In the genomic region with DNA sequence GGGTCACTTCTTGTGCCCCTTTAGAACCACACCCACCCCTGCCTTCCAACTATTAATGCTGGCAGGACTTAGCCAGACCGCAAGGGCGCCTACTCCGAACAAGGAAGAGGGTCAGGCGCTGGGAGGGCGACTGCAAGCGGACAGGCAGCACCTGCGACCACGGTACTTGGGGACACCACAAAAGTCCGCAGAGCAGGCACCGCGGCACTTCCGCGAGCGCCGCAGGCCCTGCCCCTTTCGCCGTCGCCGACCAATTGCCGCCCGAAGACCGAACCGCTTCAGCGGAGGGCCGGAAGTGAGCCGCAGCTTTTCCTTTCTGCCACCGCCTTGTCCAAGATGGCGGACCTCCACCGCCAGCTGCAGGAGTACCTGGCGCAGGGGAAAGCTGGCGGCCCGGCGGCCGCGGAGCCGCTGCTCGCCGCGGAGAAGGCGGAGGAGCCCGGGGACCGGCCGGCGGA, we compare ENCODE assay signal across 8 cellular contexts. TPM values are rescaled to one million over a fixed set of nuclear protein-coding genes. Genes with fewer than 3 reads are reported as not detected.
DNase-seq lines count a peak whose midpoint lies in the region; ATAC-seq and TF ChIP-seq lines count a peak whose summit lies in the region.

A gene with protein sequence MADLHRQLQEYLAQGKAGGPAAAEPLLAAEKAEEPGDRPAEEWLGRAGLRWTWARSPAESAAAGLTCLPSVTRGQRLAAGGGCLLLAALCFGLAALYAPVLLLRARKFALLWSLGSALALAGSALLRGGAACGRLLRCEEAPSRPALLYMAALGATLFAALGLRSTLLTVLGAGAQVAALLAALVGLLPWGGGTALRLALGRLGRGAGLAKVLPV (plus strand): TSS at position 305 of the 458 bp plus-strand sequence. CDS start 32 bp downstream, at position 337.

- H3K4me1 Mint-ChIP-seq in progenitor cell of endocrine pancreas (ENCODE audit: low read depth), result peaks cover 18% of the 10 kb centered on the region

- H3K9me3 ChIP-seq in adrenal gland (replicated peaks in 1 of 3) (no peaks in the 10 kb centered on the region), left ventricle myocardium inferior (replicated peaks) (no peaks in the 10 kb centered on the region), upper lobe of right lung (no peaks in the 10 kb centered on the region)

- peak within 1 kb of the TSS; percentile 31 to 94 (median 48) for H3K4me3 ChIP-seq in adrenal gland
- peak within 1 kb of the TSS; percentile 72 for H3K4me3 ChIP-seq in left ventricle myocardium inferior
- H3K4me3 ChIP-seq in upper lobe of right lung, result peak within 1 kb of the TSS; percentile 70

- intact Hi-C loops in adrenal gland (cut with DNase I) (loop anchor here in 1 of 2 donors (10.0 kb wide), 1 partner anchor 114 kb away; a partner anchor contains a TSS), left ventricle myocardium inferior (cut with micrococcal nuclease) (no loop called here), upper lobe of right lung (cut with DNase I) (no loop called here)

- peak; percentile 94 to 95 for TF ChIP-seq POLR2A in adrenal gland (IDR thresholded peaks at IDR 0.05)

- peak; percentile 96 for DNase-seq in NCI-H146 (lab: John Stamatoyannopoulos, UW)
- peak; percentile 80 for DNase-seq in T follicular helper cell (ENCODE audit: low read depth)
- DNase-seq in adrenal gland, result peak; percentile 91 to 96 (median 94)
- peak; percentile 92 for DNase-seq in left ventricle myocardium inferior
- peak; percentile 80 for DNase-seq in progenitor cell of endocrine pancreas (ENCODE audit: low spot score, unreplicated experiment)
- DNase-seq in upper lobe of right lung, result peak; percentile 97

- H3K27me3 ChIP-seq in adrenal gland (no peaks in the 10 kb centered on the region), left ventricle myocardium inferior (ENCODE audit: low read depth) (no peaks in the 10 kb centered on the region), upper lobe of right lung (no peaks in the 10 kb centered on the region)

- H3K36me3 ChIP-seq in adrenal gland (replicated peaks in 1 of 2) (peaks cover 0 to 1% of the 10 kb centered on the region in 2 donors), left ventricle myocardium inferior (peaks cover 7% of the 10 kb centered on the region), upper lobe of right lung (peaks cover 13% of the 10 kb centered on the region)

- H3K9me3 Mint-ChIP-seq in progenitor cell of endocrine pancreas (ENCODE audit: low read depth), result no peaks in the 10 kb centered on the region

- no peak for TF ChIP-seq CTCF in adrenal gland (IDR thresholded peaks at IDR 0.05)
- TF ChIP-seq CTCF in left ventricle myocardium inferior (IDR thresholded peaks at IDR 0.05; ENCODE audit: borderline replicate concordance), result peak; percentile 13
- TF ChIP-seq CTCF in progenitor cell of endocrine pancreas (IDR thresholded peaks at IDR 0.05; ENCODE audit: unreplicated experiment), result no peak
- TF ChIP-seq CTCF in upper lobe of right lung (IDR thresholded peaks at IDR 0.05), result no peak

- H3K36me3 Mint-ChIP-seq in progenitor cell of endocrine pancreas (ENCODE audit: insufficient read depth), result peaks cover 6% of the 10 kb centered on the region

- H3K27me3 Mint-ChIP-seq in progenitor cell of endocrine pancreas, result no peaks in the 10 kb centered on the region

- H3K4me3 Mint-ChIP-seq in progenitor cell of endocrine pancreas (ENCODE audit: low read depth), result peak within 1 kb of the TSS; percentile 90

- H3K27ac ChIP-seq in adrenal gland (peak within 1 kb of the TSS; percentile 81 to 100 (median 94)), left ventricle myocardium inferior (replicated peaks) (peak within 1 kb of the TSS; percentile 99), upper lobe of right lung (peak within 1 kb of the TSS; percentile 98)

- peak; percentile 69 for ATAC-seq in GM18498 (IDR thresholded peaks at IDR 0.05; ENCODE audit: unreplicated experiment)
- peak; percentile 72 for ATAC-seq in HG02884 (IDR thresholded peaks at IDR 0.05; ENCODE audit: unreplicated experiment)
- ATAC-seq in upper lobe of right lung, result peak; percentile 89

- peaks cover 6 to 23% of the 10 kb centered on the region in 2 donors for H3K4me1 ChIP-seq in adrenal gland (replicated peaks in 1 of 2)
- peaks cover 49% of the 10 kb centered on the region for H3K4me1 ChIP-seq in left ventricle myocardium inferior
- H3K4me1 ChIP-seq in upper lobe of right lung, result peaks cover 43% of the 10 kb centered on the region

- 0 to 2% (median 0%) methylated on average over 19 to 44 of the region's 44 CpGs; no CpG with 5 or more reads in 1 of the 4 donors for WGBS in adrenal gland, 4 donors

- H3K27ac Mint-ChIP-seq in progenitor cell of endocrine pancreas, result peak within 1 kb of the TSS; percentile 99

RNA-seq across cellular contexts. Expression of the gene that starts here (rescaled TPM):
- total RNA-seq in adrenal gland (10 to 100 TPM in 3 of 8 donors, 1 to 10 TPM in 5; 5.1 to 12.2 (median 8.1) TPM), left ventricle myocardium inferior (2.9 TPM), progenitor cell of endocrine pancreas (13.7 and 15.3 TPM in 2 replicates), upper lobe of right lung (7.7 TPM)
- 1 to 10 TPM; 4.3 to 8.5 (median 5.4) TPM for polyA plus RNA-seq in adrenal gland

Comparison
In these comparisons a context has a peak if more than half of its experiments do, and no peak if none do; other contexts are left out.
1. Peak in every context shown above with its lines: DNase-seq, ATAC-seq, H3K4me3 ChIP-seq and H3K27ac ChIP-seq.